Comparison of ENCODE assay signal across 8 cellular contexts in genomic region chr2:227238242-227239237, GRCh38.
DNase-seq lines count a peak whose midpoint lies in the region; ATAC-seq, FAIRE-seq and TF ChIP-seq lines count a peak whose summit lies in the region.

No MANE protein-coding gene starts in this region.

- FAIRE-seq in A549 (lab: Jason Lieb, UNC): peak; percentile 32

- peak overlapping the region; percentile 33; the same call in 2 of the 3 replicates for H3K4me2 ChIP-seq in A549
- no peak overlapping the region for H3K4me2 ChIP-seq in SK-N-SH

- intact Hi-C loops in heart right ventricle (cut with DNase I): loop anchor here (1.0 to 2.0 kb wide), 4 partner anchors 108 to 110 kb away; no protein-coding TSS in a partner anchor

- CTCF ChIA-PET in A549 (lab: Yijun Ruan, JAX) (interaction anchor here (0.5 to 4.4 kb wide), 51 partner anchors 8 to 529 kb away, joined by 3 to 159 read pairs (median 5); partner anchors contain the start of gene COL4A4), SK-N-SH (lab: Yijun Ruan, JAX) (interaction anchor here (0.6 to 5.1 kb wide), 53 partner anchors 9 to 1637 kb away, joined by 3 to 156 read pairs (median 4); partner anchors contain the start of genes COL4A3 and COL4A4)

- no peaks in the 10 kb centered on the region for H3K9me2 ChIP-seq in SK-N-SH

- H3F3A ChIP-seq in SK-N-SH (replicated peaks; ENCODE audit: insufficient read depth): no peaks in the 10 kb centered on the region

- POLR2A ChIA-PET in A549 (lab: Yijun Ruan, JAX) (interaction anchor here (0.6 to 1.0 kb wide), 2 partner anchors 165 to 528 kb away, joined by 3 to 6 read pairs; no protein-coding TSS in a partner anchor), SK-N-SH (lab: Yijun Ruan, JAX) (interaction anchor here (1.0 kb wide), 1 partner anchor 110 kb away, joined by 3 read pairs; no protein-coding TSS in a partner anchor)

- H3K4me1 ChIP-seq in A549 (peaks cover 14% of the 10 kb centered on the region; the same call in 2 of the 3 replicates), SK-N-SH (ENCODE audit: control insufficient read depth in 1 of 2, insufficient read depth in 2 of 2, low read depth in 1 of 2, low read length in 1 of 2) (no peaks in the 10 kb centered on the region), heart right ventricle (no peaks in the 10 kb centered on the region)

- peak; percentile 97 for TF ChIP-seq CTCF in A549 (IDR thresholded peaks at IDR 0.05)
- peak; percentile 87 for TF ChIP-seq CTCF in GM12873 (IDR thresholded peaks at IDR 0.05; ENCODE audit: insufficient read depth, low read depth, low read length, missing control alignments)
- TF ChIP-seq CTCF in SK-N-SH (IDR thresholded peaks at IDR 0.05): peak; percentile 99
- peak; percentile 88 to 99 (median 96) for TF ChIP-seq CTCF in heart right ventricle (IDR thresholded peaks at IDR 0.05)
- TF ChIP-seq CTCF in retinal pigment epithelial cell (conservative IDR thresholded peaks at IDR 0.05; ENCODE audit: low read depth, low read length): peak; percentile 97

- no peak for TF ChIP-seq EP300 in A549 (IDR thresholded peaks at IDR 0.05)
- no peak for TF ChIP-seq EP300 in SK-N-SH (IDR thresholded peaks at IDR 0.05; ENCODE audit: borderline replicate concordance in 1 of 2, low read depth in 1 of 2, low read length in 1 of 2)

- H3K36me3 ChIP-seq in SK-N-SH (replicated peaks in 1 of 2; ENCODE audit: control insufficient read depth in 1 of 2, insufficient read depth in 2 of 2, low read length in 1 of 2) (no peaks in the 10 kb centered on the region), heart right ventricle (peaks cover 0 to 3% (median 0%) of the 10 kb centered on the region in 9 donors)

- peak in 1 of 2 experiments; percentile 83; a peak in 3 of 6 replicates for ATAC-seq in A549
- ATAC-seq in heart right ventricle: peak in 3 of 8 donors; percentile 58 to 75 (median 64)
- no peak for ATAC-seq in HG03097 (IDR thresholded peaks at IDR 0.05; ENCODE audit: low FRiP score, unreplicated experiment)

- no peak overlapping the region for H3K9ac ChIP-seq in SK-N-SH

- H3K79me2 ChIP-seq in SK-N-SH (ENCODE audit: insufficient read depth): no peaks in the 10 kb centered on the region

- H4K20me1 ChIP-seq in SK-N-SH (ENCODE audit: insufficient read depth): no peaks in the 10 kb centered on the region

- no peak overlapping the region for H3K27ac ChIP-seq in A549
- H3K27ac ChIP-seq in SK-N-SH (ENCODE audit: low read depth in 2 of 2, low read length in 1 of 2): no peak overlapping the region
- H3K27ac ChIP-seq in heart right ventricle: no peak overlapping the region

- DNase-seq in A549 (ENCODE audit: low read depth in 1 of 2, low spot score in 1 of 2) (peak; percentile 40 to 71), HPDE6-E6E7 (ENCODE audit: extremely low spot score) (peak; percentile 31), SK-N-SH (peak; percentile 45), heart right ventricle (peak; percentile 63 to 76), retinal pigment epithelial cell (ENCODE audit: low read depth) (peak; percentile 31)
- DNase-seq in activated naive CD8-positive, alpha-beta T cell treated with anti-CD3 and anti-CD28 coated beads, Interleukin-2, amount 50 U/mL, for 16 hours (ENCODE audit: low read depth, low spot score): peak; percentile 39

- 18% methylated on average over 10 of the region's 10 CpGs for WGBS in A549 (ENCODE audit: missing lambda C conversion rate)
- WGBS in SK-N-SH (ENCODE audit: low lambda C conversion rate): 9% methylated on average over 10 of the region's 10 CpGs
- WGBS in heart right ventricle, 2 donors: 36 to 40% methylated on average over 10 of the region's 10 CpGs

- no peak overlapping the region for H2AFZ ChIP-seq in SK-N-SH (ENCODE audit: low read depth)

- H3K4me3 ChIP-seq in A549 (no peak overlapping the region), SK-N-SH (ENCODE audit: low read depth in 2 of 2, low read length in 1 of 2) (no peak overlapping the region; a peak in 1 of 4 replicates), heart right ventricle (no peak overlapping the region), retinal pigment epithelial cell (ENCODE audit: low read length) (no peak overlapping the region)

- TF ChIP-seq RAD21 in A549 (conservative IDR thresholded peaks at IDR 0.05 in 1 of 2, IDR thresholded peaks at IDR 0.05 in 1 of 2): peak; percentile 95 to 97
- peak; percentile 86 for TF ChIP-seq RAD21 in SK-N-SH (IDR thresholded peaks at IDR 0.05; ENCODE audit: low read length)

- TF ChIP-seq POLR2A in A549 (IDR thresholded peaks at IDR 0.05; ENCODE audit: low read length): no peak

- H3K9me3 ChIP-seq in A549: no peaks in the 10 kb centered on the region
- H3K9me3 ChIP-seq in SK-N-SH: no peaks in the 10 kb centered on the region
- H3K9me3 ChIP-seq in heart right ventricle: no peaks in the 10 kb centered on the region

- H3K27me3 ChIP-seq in SK-N-SH (ENCODE audit: insufficient read depth): peaks cover 29% of the 10 kb centered on the region
- no peaks in the 10 kb centered on the region for H3K27me3 ChIP-seq in heart right ventricle

TF ChIP-seq in A549, 52 proteins besides CTCF, POLR2A, EP300 and RAD21 (continues in another document):
- TF ChIP-seq HOXB5 (CRISPR knock-in tag; IDR thresholded peaks at IDR 0.05) (no peak), RNF2 (IDR thresholded peaks at IDR 0.05; ENCODE audit: borderline replicate concordance, low read depth) (no peak), HOXA7 (CRISPR knock-in tag; IDR thresholded peaks at IDR 0.05) (no peak), SMC3 (IDR thresholded peaks at IDR 0.05) (peak; percentile 98), ELK1 (IDR thresholded peaks at IDR 0.05; ENCODE audit: low read depth, low read length) (no peak), FOSL2 (IDR thresholded peaks at IDR 0.05) (no peak), FOSL2 (CRISPR knock-in tag; IDR thresholded peaks at IDR 0.05) (no peak), MYC (IDR thresholded peaks at IDR 0.05; ENCODE audit: borderline replicate concordance, low read length) (no peak), E2F6 (IDR thresholded peaks at IDR 0.05; ENCODE audit: borderline replicate concordance, low read depth) (no peak), HDAC2 (IDR thresholded peaks at IDR 0.05) (no peak), MAZ (IDR thresholded peaks at IDR 0.05; ENCODE audit: borderline replicate concordance, low read depth, low read length) (no peak), EHMT2 (IDR thresholded peaks at IDR 0.05; ENCODE audit: low read depth) (no peak)

TF ChIP-seq in SK-N-SH, 30 proteins besides CTCF, POLR2A, EP300 and RAD21:
- TF ChIP-seq, protein P1, sequence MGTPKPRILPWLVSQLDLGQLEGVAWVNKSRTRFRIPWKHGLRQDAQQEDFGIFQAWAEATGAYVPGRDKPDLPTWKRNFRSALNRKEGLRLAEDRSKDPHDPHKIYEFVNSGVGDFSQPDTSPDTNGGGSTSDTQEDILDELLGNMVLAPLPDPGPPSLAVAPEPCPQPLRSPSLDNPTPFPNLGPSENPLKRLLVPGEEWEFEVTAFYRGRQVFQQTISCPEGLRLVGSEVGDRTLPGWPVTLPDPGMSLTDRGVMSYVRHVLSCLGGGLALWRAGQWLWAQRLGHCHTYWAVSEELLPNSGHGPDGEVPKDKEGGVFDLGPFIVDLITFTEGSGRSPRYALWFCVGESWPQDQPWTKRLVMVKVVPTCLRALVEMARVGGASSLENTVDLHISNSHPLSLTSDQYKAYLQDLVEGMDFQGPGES (IDR thresholded peaks at IDR 0.05; ENCODE audit: low read depth, low read length): no peak
- TF ChIP-seq, protein P2, sequence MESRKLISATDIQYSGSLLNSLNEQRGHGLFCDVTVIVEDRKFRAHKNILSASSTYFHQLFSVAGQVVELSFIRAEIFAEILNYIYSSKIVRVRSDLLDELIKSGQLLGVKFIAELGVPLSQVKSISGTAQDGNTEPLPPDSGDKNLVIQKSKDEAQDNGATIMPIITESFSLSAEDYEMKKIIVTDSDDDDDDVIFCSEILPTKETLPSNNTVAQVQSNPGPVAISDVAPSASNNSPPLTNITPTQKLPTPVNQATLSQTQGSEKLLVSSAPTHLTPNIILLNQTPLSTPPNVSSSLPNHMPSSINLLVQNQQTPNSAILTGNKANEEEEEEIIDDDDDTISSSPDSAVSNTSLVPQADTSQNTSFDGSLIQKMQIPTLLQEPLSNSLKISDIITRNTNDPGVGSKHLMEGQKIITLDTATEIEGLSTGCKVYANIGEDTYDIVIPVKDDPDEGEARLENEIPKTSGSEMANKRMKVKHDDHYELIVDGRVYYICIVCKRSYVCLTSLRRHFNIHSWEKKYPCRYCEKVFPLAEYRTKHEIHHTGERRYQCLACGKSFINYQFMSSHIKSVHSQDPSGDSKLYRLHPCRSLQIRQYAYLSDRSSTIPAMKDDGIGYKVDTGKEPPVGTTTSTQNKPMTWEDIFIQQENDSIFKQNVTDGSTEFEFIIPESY (IDR thresholded peaks at IDR 0.05; ENCODE audit: borderline replicate concordance, low read depth): no peak
- no peak for TF ChIP-seq ELF1 (IDR thresholded peaks at IDR 0.05)
- no peak for TF ChIP-seq YY1 (IDR thresholded peaks at IDR 0.05; ENCODE audit: low read depth)
- TF ChIP-seq SMC3 (IDR thresholded peaks at IDR 0.05; ENCODE audit: low read depth, low read length): peak; percentile 95
- TF ChIP-seq MEF2A (IDR thresholded peaks at IDR 0.05; ENCODE audit: borderline replicate concordance, low read depth): no peak
- TF ChIP-seq, protein P3, sequence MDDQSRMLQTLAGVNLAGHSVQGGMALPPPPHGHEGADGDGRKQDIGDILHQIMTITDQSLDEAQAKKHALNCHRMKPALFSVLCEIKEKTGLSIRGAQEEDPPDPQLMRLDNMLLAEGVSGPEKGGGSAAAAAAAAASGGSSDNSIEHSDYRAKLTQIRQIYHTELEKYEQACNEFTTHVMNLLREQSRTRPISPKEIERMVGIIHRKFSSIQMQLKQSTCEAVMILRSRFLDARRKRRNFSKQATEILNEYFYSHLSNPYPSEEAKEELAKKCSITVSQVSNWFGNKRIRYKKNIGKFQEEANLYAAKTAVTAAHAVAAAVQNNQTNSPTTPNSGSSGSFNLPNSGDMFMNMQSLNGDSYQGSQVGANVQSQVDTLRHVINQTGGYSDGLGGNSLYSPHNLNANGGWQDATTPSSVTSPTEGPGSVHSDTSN (IDR thresholded peaks at IDR 0.05): no peak
TF ChIP-seq in SK-N-SH: peak in this region for 1.

Comparison
In these comparisons a context has a peak if more than half of its experiments do, and no peak if none do; other contexts are left out.
1. Of the 12 proteins assayed by ChIP-seq in both A549 and SK-N-SH: peak only in A549: none; only in SK-N-SH: none; in both: CTCF, RAD21 and SMC3; in neither: 9.